9 cellular contexts compared by ENCODE assay signal in the genomic region with DNA sequence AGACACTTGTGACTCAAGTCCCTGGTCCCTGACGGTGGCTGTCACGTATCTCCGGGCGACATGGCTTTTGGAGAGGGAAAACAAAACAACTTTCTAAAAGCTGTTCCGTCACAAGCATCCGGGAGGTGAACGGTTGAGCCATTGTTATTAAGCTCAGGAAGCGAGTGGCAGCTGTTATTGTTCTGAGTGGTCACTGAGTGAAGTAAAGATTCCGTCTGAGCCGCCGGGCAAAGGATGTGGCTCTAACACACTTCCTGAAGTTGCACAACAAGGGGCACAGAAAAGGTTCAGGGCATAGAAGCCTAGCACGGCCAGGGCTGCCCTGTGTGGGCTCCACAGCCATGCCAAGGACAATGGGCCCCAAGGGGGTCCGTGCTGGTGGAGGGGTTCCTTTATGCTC. TPM values are rescaled to one million over a fixed set of nuclear protein-coding genes. Genes with fewer than 3 reads are reported as not detected.
DNase-seq lines count a peak whose midpoint lies in the region; ATAC-seq and TF ChIP-seq lines count a peak whose summit lies in the region.
"Had no signal": no experiment of that assay in that cellular context is flagged by ENCODE, and none has a peak within 500 bp of the region (broad histone marks: within the 10 kb centered on the region; RNA-seq: fewer than 3 reads in every experiment).

No MANE protein-coding gene starts in this region.

- H3K4me3 ChIP-seq in dorsolateral prefrontal cortex (no peak overlapping the region), parathyroid adenoma (ENCODE audit: low read depth, low read length) (no peak overlapping the region), smooth muscle cell (no peak overlapping the region)

- peak; percentile 83 for DNase-seq in NOMO-1 treated with dmso at 0.1 percent for 144 hours (lab: John Stamatoyannopoulos, UW; ENCODE audit: unreplicated experiment)
- peak in 3 of 10 donors; percentile 38 to 45 (median 40) for DNase-seq in dorsolateral prefrontal cortex
- no peak for DNase-seq in GM20000 (ENCODE audit: low spot score)
- no peak for DNase-seq in kidney glomerular epithelial cell (lab: John Stamatoyannopoulos, UW)
- no peak for DNase-seq in smooth muscle cell (lab: John Stamatoyannopoulos, UW; ENCODE audit: unreplicated experiment)

- H4K20me1 ChIP-seq in smooth muscle cell (ENCODE audit: low read depth) = no peaks in the 10 kb centered on the region

- H3K27ac ChIP-seq in dorsolateral prefrontal cortex = peak overlapping the region in 53 of 59 donors; percentile 31 to 91 (median 78)
- H3K27ac ChIP-seq in parathyroid adenoma = peak overlapping the region; percentile 69
- no peak overlapping the region for H3K27ac ChIP-seq in smooth muscle cell (ENCODE audit: low read depth)

- H3K9me3 ChIP-seq in parathyroid adenoma (ENCODE audit: control insufficient read depth, low read length) (no peaks in the 10 kb centered on the region), smooth muscle cell (replicated peaks; ENCODE audit: low read depth) (no peaks in the 10 kb centered on the region)

- H3K36me3 ChIP-seq in parathyroid adenoma (ENCODE audit: control insufficient read depth, insufficient read depth, low read length) = no peaks in the 10 kb centered on the region
- H3K36me3 ChIP-seq in smooth muscle cell (ENCODE audit: low read depth) = no peaks in the 10 kb centered on the region

- intact Hi-C loops in dorsolateral prefrontal cortex (cut with DNase I) = no loop called here

- H3K4me2 ChIP-seq in parathyroid adenoma (ENCODE audit: low read length) (no peak overlapping the region), smooth muscle cell (no peak overlapping the region)

- no peaks in the 10 kb centered on the region for H3K4me1 ChIP-seq in parathyroid adenoma
- H3K4me1 ChIP-seq in smooth muscle cell (ENCODE audit: low read depth) = peaks cover 8% of the 10 kb centered on the region

- peak; percentile 17 for TF ChIP-seq POLR2A in GM18526 (IDR thresholded peaks at IDR 0.05; ENCODE audit: extremely low read depth, insufficient read length)

- WGBS in smooth muscle cell (ENCODE audit: low lambda C conversion rate) = 87% methylated on average over 13 of the region's 13 CpGs

- no peaks in the 10 kb centered on the region for H3F3A ChIP-seq in smooth muscle cell (ENCODE audit: low read depth)

- no peak for ATAC-seq in HG02885 (IDR thresholded peaks at IDR 0.05; ENCODE audit: poor library complexity, unreplicated experiment)

- H3K9ac ChIP-seq in parathyroid adenoma (no peak overlapping the region), smooth muscle cell (ENCODE audit: low read depth) (no peak overlapping the region)

- H3K27me3 ChIP-seq in dorsolateral prefrontal cortex (no peaks in the 10 kb centered on the region), parathyroid adenoma (ENCODE audit: control insufficient read depth, insufficient read depth, low read length) (no peaks in the 10 kb centered on the region), smooth muscle cell (ENCODE audit: low read depth) (no peaks in the 10 kb centered on the region)

- H3K79me2 ChIP-seq in parathyroid adenoma (no peaks in the 10 kb centered on the region), smooth muscle cell (ENCODE audit: low read depth) (no peaks in the 10 kb centered on the region)

- H2AFZ ChIP-seq in parathyroid adenoma (no peak overlapping the region), smooth muscle cell (ENCODE audit: low read depth) (no peak overlapping the region)

- TF ChIP-seq CTCF in dorsolateral prefrontal cortex (IDR thresholded peaks at IDR 0.05 in 54 of 56, conservative IDR thresholded peaks at IDR 0.05 in 2 of 56; ENCODE audit: low read depth in 1 of 56, partially characterized antibody in 56 of 56) = no peak
- no peak for TF ChIP-seq CTCF in parathyroid adenoma (IDR thresholded peaks at IDR 0.05)
- no peak for TF ChIP-seq CTCF in GM20000 (IDR thresholded peaks at IDR 0.05; ENCODE audit: extremely low read depth, missing control alignments)
- no peak for TF ChIP-seq CTCF in smooth muscle cell (IDR thresholded peaks at IDR 0.05; ENCODE audit: borderline replicate concordance, insufficient read depth, poor library complexity, severe bottlenecking)

RNA-seq across cellular contexts. Expression of a gene that starts 24.3 kb away (rescaled TPM):
- total RNA-seq in dorsolateral prefrontal cortex (10 to 100 TPM in 117 of 120 experiments, 1 to 10 TPM in 3; 5.0 to 38.5 (median 18.8) TPM), smooth muscle cell (9.9 and 17.8 TPM in 2 replicates)
- polyA plus RNA-seq in smooth muscle cell = 5.6 and 24.5 TPM in 2 replicates

RNA-seq across cellular contexts. Expression of a gene that starts 52.0 kb away (rescaled TPM):
- total RNA-seq in dorsolateral prefrontal cortex = not detected
- 0.45 and 0.94 TPM in 2 replicates for total RNA-seq in smooth muscle cell
- not detected in 2 replicates for polyA plus RNA-seq in smooth muscle cell
- polyA plus RNA-seq: adipose tissue had no signal
